In genomic region chr12:70353780-70354640, GRCh38 we compare ENCODE assay signal across 18 cellular contexts. TPM values are rescaled to one million over a fixed set of nuclear protein-coding genes. Genes with fewer than 3 reads are reported as not detected.
A peak's percentile ranks its signal among the peaks of the same experiment; 100 is the strongest.
DNase-seq lines count a peak whose midpoint lies in the region; TF ChIP-seq lines count a peak whose summit lies in the region.
"Had no signal": no experiment of that assay in that cellular context is flagged by ENCODE, and none has a peak within 500 bp of the region (broad histone marks: within the 10 kb centered on the region; RNA-seq: fewer than 3 reads in every experiment).

No MANE protein-coding gene starts in this region.

- TF ChIP-seq CTCF in Caco-2 (IDR thresholded peaks at IDR 0.05; ENCODE audit: insufficient read depth in 1 of 2, low read depth in 1 of 2, low read length in 1 of 2, severe bottlenecking in 1 of 2, unreplicated experiment in 1 of 2) (no peak), dorsolateral prefrontal cortex (IDR thresholded peaks at IDR 0.05 in 54 of 56, conservative IDR thresholded peaks at IDR 0.05 in 2 of 56; ENCODE audit: low read depth in 1 of 56, partially characterized antibody in 56 of 56) (no peak)

- intact Hi-C loops in Caco-2 (cut with micrococcal nuclease; ENCODE audit: unreplicated experiment) (no loop called here), dorsolateral prefrontal cortex (cut with DNase I) (no loop called here)

- H3K27ac Mint-ChIP-seq in Caco-2 (ENCODE audit: unreplicated experiment), result no peak overlapping the region
- H3K27ac Mint-ChIP-seq: activated CD4-positive, alpha-beta memory T cell treated with anti-CD3 and anti-CD28 coated beads for 36 hours had no signal

- H3K4me1 Mint-ChIP-seq in Caco-2 (ENCODE audit: low read depth, unreplicated experiment), result no peaks in the 10 kb centered on the region

- H3K27ac ChIP-seq in dorsolateral prefrontal cortex, result peak overlapping the region in 6 of 59 donors; percentile 3 to 50 (median 26)
- H3K27ac ChIP-seq: gastrocnemius medialis, RWPE1, WERI-Rb-1 had no signal

- no peaks in the 10 kb centered on the region for H3K27me3 Mint-ChIP-seq in Caco-2 (ENCODE audit: insufficient read depth, unreplicated experiment)
- H3K27me3 Mint-ChIP-seq: activated CD4-positive, alpha-beta memory T cell treated with anti-CD3 and anti-CD28 coated beads for 36 hours had no signal

- DNase-seq in Caco-2, result no peak
- DNase-seq in KBM-7, result peak; percentile 54
- peak; percentile 15 for DNase-seq in OCI-M1 (lab: John Stamatoyannopoulos, UW)
- DNase-seq in medulla oblongata (ENCODE audit: extremely low spot score), result peak; percentile 44
- DNase-seq in dorsolateral prefrontal cortex, result no peak
- no peak for DNase-seq in 8988T
- no peak for DNase-seq in central memory CD4-positive, alpha-beta T cell
- DNase-seq: activated CD4-positive, alpha-beta memory T cell treated with anti-CD3 and anti-CD28 coated beads for 36 hours; activated naive CD4-positive, alpha-beta T cell; activated T-cell treated with anti-CD3 and anti-CD28 coated beads for 4 hours; amygdala; gastrocnemius medialis; left colon; NCI-H1694; NCI-H2227 treated with DMSO at 0.1 percent for 48 hours; NCI-H82; WERI-Rb-1 had no signal

- POLR2A ChIA-PET in Caco-2 (lab: Charles Lee), result no interaction called here

- H3K36me3 ChIP-seq in Caco-2 (ENCODE audit: control insufficient read depth, insufficient read depth, low read length), result no peaks in the 10 kb centered on the region

- no peak overlapping the region for H3K4me3 Mint-ChIP-seq in Caco-2 (ENCODE audit: unreplicated experiment)
- H3K4me3 Mint-ChIP-seq: activated CD4-positive, alpha-beta memory T cell treated with anti-CD3 and anti-CD28 coated beads for 36 hours had no signal

- no peaks in the 10 kb centered on the region for H3K27me3 ChIP-seq in Caco-2 (replicated peaks; ENCODE audit: control insufficient read depth, insufficient read depth, low read length)
- no peaks in the 10 kb centered on the region for H3K27me3 ChIP-seq in dorsolateral prefrontal cortex
- H3K27me3 ChIP-seq: gastrocnemius medialis had no signal

- TSS peak; percentile 41 for BruUV-seq in Caco-2 (replicated peaks; lab: Mats Ljungman, UMichigan)

- in situ Hi-C loops in KBM-7 (cut with MboI; ENCODE audit: low pct_unique_long_range_greater_than_20kb, low sequenced_read_pairs), result no loop called here

- no peaks in the 10 kb centered on the region for H3K9me3 ChIP-seq in Caco-2
- H3K9me3 ChIP-seq: gastrocnemius medialis had no signal

- H3K4me3 ChIP-seq in Caco-2 (ENCODE audit: low read depth, low read length) (no peak overlapping the region), dorsolateral prefrontal cortex (no peak overlapping the region)
- H3K4me3 ChIP-seq: gastrocnemius medialis had no signal

- no peaks in the 10 kb centered on the region for H3K9me3 Mint-ChIP-seq in Caco-2 (ENCODE audit: unreplicated experiment)
- H3K9me3 Mint-ChIP-seq: activated CD4-positive, alpha-beta memory T cell treated with anti-CD3 and anti-CD28 coated beads for 36 hours had no signal

- no peaks in the 10 kb centered on the region for H3K4me1 ChIP-seq in Caco-2
- H3K4me1 ChIP-seq: gastrocnemius medialis had no signal

- H3K36me3 Mint-ChIP-seq in Caco-2 (ENCODE audit: insufficient read depth, unreplicated experiment), result peaks cover 30% of the 10 kb centered on the region

- CTCF ChIA-PET in Caco-2 (lab: Charles Lee), result no interaction called here

RNA-seq across cellular contexts. Expression of gene KCNMB4, which starts 12.1 kb away (rescaled TPM):
- total RNA-seq in Caco-2 (2022), result 0.23 TPM in 1 of 2 replicates, not detected in the other
- 100 to 1,000 TPM in 2 of 120 experiments, 10 to 100 TPM in 118; 26.9 to 134 (median 53.1) TPM for total RNA-seq in dorsolateral prefrontal cortex

Comparison
In these comparisons a context has a peak if more than half of its experiments do, and no peak if none do; other contexts are left out.
1. DNase-seq: peak in KBM-7 (single experiment), OCI-M1 (single experiment) and medulla oblongata (single experiment); none in Caco-2 (0 of 2), dorsolateral prefrontal cortex (0 of 10), 8988T (single experiment) and central memory CD4-positive, alpha-beta T cell (single experiment).
2. RNA of gene KCNMB4, which starts 12.1 kb away (total RNA-seq): 26.9 to 134 TPM in dorsolateral prefrontal cortex; 0.23 TPM in Caco-2; every median in the first group is over 10 times any median in the second.